Comparison of ENCODE assay signal across 1 cellular context in genomic region chr11:70806461-70807194, GRCh38.
TF ChIP-seq lines count a peak whose summit lies in the region.

No MANE protein-coding gene starts in this region.

TF ChIP-seq in H1, 55 proteins besides CTCF, POLR2A, EP300 and RAD21 (continued from another document):
- TF ChIP-seq E2F6 (IDR thresholded peaks at IDR 0.05) (no peak), RXRA (IDR thresholded peaks at IDR 0.05; ENCODE audit: insufficient read depth, low read depth, low read length) (no peak), EZH2 (IDR thresholded peaks at IDR 0.05; ENCODE audit: low read depth, low read length, severe bottlenecking) (no peak)
